In the genomic region with DNA sequence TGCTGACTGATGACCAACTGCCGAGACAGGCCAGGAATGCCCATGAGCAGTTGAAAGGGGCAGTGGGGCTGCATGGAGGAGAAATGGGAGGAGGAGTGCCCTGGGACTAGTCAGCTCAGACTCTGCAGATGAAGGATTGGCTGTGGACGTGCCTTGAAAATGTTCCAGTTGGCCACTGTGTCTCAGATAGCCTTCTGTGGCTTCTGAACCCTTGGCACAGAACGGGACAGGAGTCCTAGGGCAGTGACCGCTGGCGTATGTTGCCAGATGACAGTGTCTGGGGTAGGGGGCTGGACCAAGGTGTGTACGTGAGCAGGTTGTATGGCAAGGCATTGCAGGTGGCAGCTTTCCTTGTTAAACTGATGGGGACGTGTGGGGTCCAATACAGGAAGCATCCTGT, we compare ENCODE assay signal across 7 cellular contexts. TPM values are rescaled to one million over a fixed set of nuclear protein-coding genes. Genes with fewer than 3 reads are reported as not detected.
"Had no signal": no experiment of that assay in that cellular context is flagged by ENCODE, and none has a peak within 500 bp of the region (broad histone marks: within the 10 kb centered on the region; RNA-seq: fewer than 3 reads in every experiment).

No MANE protein-coding gene starts in this region.

RNA-seq across cellular contexts. Expression of gene CSAG2, which starts 2.6 kb away (rescaled TPM):
- total RNA-seq: GM23248, GM23338, H1, H4, H9, HFFc6 had no signal
- polyA plus RNA-seq: GM23248, GM23338 had no signal

RNA-seq across cellular contexts. Expression of gene MAGEA3, which starts 7.9 kb away (rescaled TPM):
- total RNA-seq: GM23248, GM23338, H1, H7, H9 had no signal
- polyA plus RNA-seq: GM23248 had no signal

RNA-seq across cellular contexts. Expression of gene MAGEA2B, which starts 7.9 kb away (rescaled TPM):
- total RNA-seq: GM23248, H1, H7, H9, HFFc6 had no signal
- polyA plus RNA-seq: GM23248 had no signal

RNA-seq across cellular contexts. Expression of gene CSAG1, which starts 27.0 kb away (rescaled TPM):
- total RNA-seq: GM23248, GM23338, H1, H7, H9 had no signal
- polyA plus RNA-seq: H1 had no signal

RNA-seq across cellular contexts. Expression of gene MAGEA12, which starts 27.1 kb away (rescaled TPM):
- total RNA-seq: H1, H7, H9 had no signal
- polyA plus RNA-seq: H1 had no signal
